Comparison of ENCODE assay signal across 1 cellular context in the genomic region with DNA sequence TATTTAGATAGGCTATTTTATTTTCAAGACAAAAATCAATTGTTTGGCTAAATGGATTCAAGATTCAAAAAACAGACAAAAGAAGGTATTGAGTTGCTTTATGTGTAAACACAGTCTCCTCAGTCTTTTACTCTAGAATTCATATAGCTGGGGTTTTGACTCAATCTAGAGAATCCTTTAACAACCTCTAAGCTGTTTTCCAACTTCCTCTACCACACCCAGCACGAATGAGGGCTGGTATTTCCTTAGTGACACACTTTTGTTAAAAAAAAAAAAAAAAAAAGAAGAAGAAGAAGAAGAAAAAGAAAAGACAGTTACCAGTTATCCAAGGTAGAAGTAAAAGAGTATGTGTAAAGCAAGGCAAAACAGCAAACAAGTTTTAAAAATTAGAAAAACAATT.
TF ChIP-seq lines count a peak whose summit lies in the region.

No MANE protein-coding gene starts in this region.

TF ChIP-seq in H1, 55 proteins besides CTCF, POLR2A, EP300 and RAD21:
- no peak for TF ChIP-seq CEBPB (IDR thresholded peaks at IDR 0.05; ENCODE audit: low read depth, low read length)
- TF ChIP-seq TBP (IDR thresholded peaks at IDR 0.05; ENCODE audit: low read depth, low read length), result no peak
- TF ChIP-seq, protein P1, sequence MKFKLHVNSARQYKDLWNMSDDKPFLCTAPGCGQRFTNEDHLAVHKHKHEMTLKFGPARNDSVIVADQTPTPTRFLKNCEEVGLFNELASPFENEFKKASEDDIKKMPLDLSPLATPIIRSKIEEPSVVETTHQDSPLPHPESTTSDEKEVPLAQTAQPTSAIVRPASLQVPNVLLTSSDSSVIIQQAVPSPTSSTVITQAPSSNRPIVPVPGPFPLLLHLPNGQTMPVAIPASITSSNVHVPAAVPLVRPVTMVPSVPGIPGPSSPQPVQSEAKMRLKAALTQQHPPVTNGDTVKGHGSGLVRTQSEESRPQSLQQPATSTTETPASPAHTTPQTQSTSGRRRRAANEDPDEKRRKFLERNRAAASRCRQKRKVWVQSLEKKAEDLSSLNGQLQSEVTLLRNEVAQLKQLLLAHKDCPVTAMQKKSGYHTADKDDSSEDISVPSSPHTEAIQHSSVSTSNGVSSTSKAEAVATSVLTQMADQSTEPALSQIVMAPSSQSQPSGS (IDR thresholded peaks at IDR 0.05; ENCODE audit: low read length), result no peak
- TF ChIP-seq JUND (IDR thresholded peaks at IDR 0.05; ENCODE audit: low read length), result no peak
- TF ChIP-seq BRCA1 (IDR thresholded peaks at IDR 0.05; ENCODE audit: low read depth, low read length), result no peak
- TF ChIP-seq JUN (IDR thresholded peaks at IDR 0.05; ENCODE audit: low read depth, low read length), result no peak
